ENCODE assay signal across 17 cellular contexts in genomic region chr3:34035775-34036174, GRCh38.
"Had no signal": no experiment of that assay in that cellular context is flagged by ENCODE, and none has a peak within 500 bp of the region (broad histone marks: within the 10 kb centered on the region; RNA-seq: fewer than 3 reads in every experiment).

No MANE protein-coding gene starts in this region.

- DNase-seq: cortex of kidney; effector CD8-positive, alpha-beta T cell; gastrocnemius medialis; heart right ventricle; hypothalamus; kidney glomerular epithelial cell; mammary epithelial cell; naive thymus-derived CD4-positive, alpha-beta T cell; nephron progenitor cell; right cardiac atrium; small intestine; stimulated activated CD4-positive, alpha-beta T cell treated with anti-CD3 and anti-CD28 coated beads, Interleukin-2, amount 100 ng/mL, for 48 hours; stimulated activated naive CD8-positive, alpha-beta T cell treated with anti-CD3 and anti-CD28 coated beads, Interleukin-15, Interleukin-2, amounts not matched to agents 100 U/mL and 50 U/mL, for 24 hours; thyroid gland had no signal

- H3K4me1 ChIP-seq: gastrocnemius medialis, heart right ventricle, suprapubic skin, thyroid gland had no signal

- H3K9me3 ChIP-seq: gastrocnemius medialis, suprapubic skin, thyroid gland had no signal

- H3K4me3 ChIP-seq: dorsolateral prefrontal cortex, gastrocnemius medialis, heart right ventricle, suprapubic skin, thyroid gland had no signal

- H3K27me3 ChIP-seq: dorsolateral prefrontal cortex, gastrocnemius medialis, suprapubic skin, thyroid gland had no signal

- ATAC-seq: esophagus mucosa; gastrocnemius medialis; heart right ventricle; naive thymus-derived CD4-positive, alpha-beta T cell; right cardiac atrium; stimulated activated naive CD8-positive, alpha-beta T cell treated with anti-CD3 and anti-CD28 coated beads, Interleukin-15, Interleukin-2, amounts not matched to agents 100 U/mL and 50 U/mL, for 24 hours had no signal

- H3K27ac ChIP-seq: dorsolateral prefrontal cortex, gastrocnemius medialis, heart right ventricle, suprapubic skin, thyroid gland had no signal

- H3K36me3 ChIP-seq: gastrocnemius medialis, heart right ventricle, suprapubic skin, thyroid gland had no signal
